Comparison of ENCODE assay signal across 32 cellular contexts in the genomic region with DNA sequence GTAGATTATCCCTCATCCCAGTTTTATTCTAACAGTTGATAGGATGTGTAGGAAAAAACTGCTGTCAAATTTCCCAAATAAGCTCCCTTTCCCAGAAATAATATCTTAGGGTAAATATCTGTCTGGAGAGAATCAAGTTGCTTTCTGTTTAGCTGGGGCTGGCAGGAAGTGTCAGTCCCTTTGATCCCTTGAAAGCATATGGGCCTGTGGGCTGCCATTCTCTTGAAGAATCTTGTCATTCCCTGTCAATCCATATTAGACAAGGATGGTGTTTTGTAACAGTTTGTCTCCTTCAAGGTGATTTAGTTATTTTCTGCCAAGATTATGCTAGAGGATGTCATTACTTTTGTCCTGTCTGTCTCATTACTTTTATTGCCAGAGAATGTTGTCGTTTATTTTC.
"Had no signal": no experiment of that assay in that cellular context is flagged by ENCODE, and none has a peak within 500 bp of the region (broad histone marks: within the 10 kb centered on the region; RNA-seq: fewer than 3 reads in every experiment).

No MANE protein-coding gene starts in this region.

- DNase-seq: activated CD4-positive, alpha-beta memory T cell treated with anti-CD3 and anti-CD28 coated beads for 36 hours; activated CD4-positive, alpha-beta T cell treated with anti-CD3 and anti-CD28 coated beads for 4 hours; activated CD4-positive, alpha-beta T cell treated with anti-CD3 and anti-CD28 coated beads, Interleukin-2, amount 50 U/mL, for 1 hour; activated CD8-positive, alpha-beta memory T cell treated with anti-CD3 and anti-CD28 coated beads, Interleukin-2, amount 50 U/mL, for 4 hours; activated gamma-delta T cell treated with Interleukin-2 at 50 U/mL for 16 hours; activated naive CD4-positive, alpha-beta T cell treated with anti-CD3 and anti-CD28 coated beads for 36 hours; activated naive CD8-positive, alpha-beta T cell treated with anti-CD3 and anti-CD28 coated beads, Interleukin-2, amount 50 U/mL, for 24 hours; activated T-cell treated with anti-CD3 and anti-CD28 coated beads for 4 hours; activated T-cell treated with anti-CD3 and anti-CD28 coated beads, Interleukin-2, amount 50 U/mL, for 4 hours; anterior cingulate cortex; brain microvascular endothelial cell; central memory CD4-positive, alpha-beta T cell; NCI-H1092; NCI-H1436 treated with DMSO at 0.1 percent for 48 hours; NCI-H1694 treated with DMSO at 0.1 percent for 48 hours; NCI-H2029; NCI-H2107; NCI-H2171; NCI-H510A; NCI-H526; NCI-H774; NK-92 treated with Interleukin-12 subunit alpha and Interleukin-12 subunit beta, amount 100 ng/mL, for 24 hours; PC-3; Peyer's patch; RPMI8226; SHP77 treated with DMSO at 0.1 percent for 48 hours; SW 1271; T1000 had no signal

- H3K27ac Mint-ChIP-seq: activated CD4-positive, alpha-beta memory T cell treated with anti-CD3 and anti-CD28 coated beads for 36 hours; activated naive CD4-positive, alpha-beta T cell treated with anti-CD3 and anti-CD28 coated beads for 36 hours; activated naive CD8-positive, alpha-beta T cell; activated naive CD8-positive, alpha-beta T cell treated with anti-CD3 and anti-CD28 coated beads, Interleukin-2, amount 50 U/mL, for 24 hours; activated T-helper 1 cell treated with anti-CD3 and anti-CD28 coated beads, Interleukin-12 subunit alpha, Interleukin-12 subunit beta, Interleukin-2, Interleukin-4 antibody, amounts not matched to agents 30 ng/mL and 10 ng/mL and 1 ng/mL, durations not matched to agents 14 hours and 24 hours and 36 hours had no signal

- H3K4me3 Mint-ChIP-seq: activated CD4-positive, alpha-beta memory T cell treated with anti-CD3 and anti-CD28 coated beads for 36 hours; activated naive CD4-positive, alpha-beta T cell treated with anti-CD3 and anti-CD28 coated beads for 36 hours; activated naive CD8-positive, alpha-beta T cell; activated naive CD8-positive, alpha-beta T cell treated with anti-CD3 and anti-CD28 coated beads, Interleukin-2, amount 50 U/mL, for 24 hours; activated T-cell treated with anti-CD3 and anti-CD28 coated beads, Interleukin-2, amount 50 U/mL, for 4 hours; activated T-helper 1 cell treated with anti-CD3 and anti-CD28 coated beads, Interleukin-12 subunit alpha, Interleukin-12 subunit beta, Interleukin-2, Interleukin-4 antibody, amounts not matched to agents 30 ng/mL and 10 ng/mL and 1 ng/mL, durations not matched to agents 14 hours and 24 hours and 36 hours had no signal

- H3K36me3 Mint-ChIP-seq: activated CD4-positive, alpha-beta memory T cell treated with anti-CD3 and anti-CD28 coated beads for 36 hours had no signal

- ATAC-seq: activated CD4-positive, CD25-positive, alpha-beta regulatory T cell treated with anti-CD3 and anti-CD28 coated beads, Interleukin-2, amount 50 U/mL, for 24 hours; activated naive CD8-positive, alpha-beta T cell treated with anti-CD3 and anti-CD28 coated beads, Interleukin-2, amount 50 U/mL, for 24 hours; activated T-cell treated with anti-CD3 and anti-CD28 coated beads, Interleukin-2, amount 50 U/mL, for 4 hours; PC-3 had no signal

- H3K27ac ChIP-seq: brain microvascular endothelial cell, Peyer's patch, SJSA1 had no signal

- H3K4me3 ChIP-seq: Peyer's patch, SJSA1 had no signal

- H3K4me1 ChIP-seq: Peyer's patch, SJSA1 had no signal

- H3K9me3 ChIP-seq: Peyer's patch, SJSA1 had no signal

- H3K27me3 ChIP-seq: brain microvascular endothelial cell, Peyer's patch, SJSA1 had no signal

- H3K36me3 ChIP-seq: brain microvascular endothelial cell, Peyer's patch, SJSA1 had no signal

- H3K9me3 Mint-ChIP-seq: activated CD4-positive, alpha-beta memory T cell treated with anti-CD3 and anti-CD28 coated beads for 36 hours; activated naive CD4-positive, alpha-beta T cell treated with anti-CD3 and anti-CD28 coated beads for 36 hours; activated naive CD8-positive, alpha-beta T cell treated with anti-CD3 and anti-CD28 coated beads, Interleukin-2, amount 50 U/mL, for 24 hours; activated T-cell treated with anti-CD3 and anti-CD28 coated beads, Interleukin-2, amount 50 U/mL, for 4 hours; activated T-helper 1 cell treated with anti-CD3 and anti-CD28 coated beads, Interleukin-12 subunit alpha, Interleukin-12 subunit beta, Interleukin-2, Interleukin-4 antibody, amounts not matched to agents 30 ng/mL and 10 ng/mL and 1 ng/mL, durations not matched to agents 14 hours and 24 hours and 36 hours had no signal
